In the genomic region with DNA sequence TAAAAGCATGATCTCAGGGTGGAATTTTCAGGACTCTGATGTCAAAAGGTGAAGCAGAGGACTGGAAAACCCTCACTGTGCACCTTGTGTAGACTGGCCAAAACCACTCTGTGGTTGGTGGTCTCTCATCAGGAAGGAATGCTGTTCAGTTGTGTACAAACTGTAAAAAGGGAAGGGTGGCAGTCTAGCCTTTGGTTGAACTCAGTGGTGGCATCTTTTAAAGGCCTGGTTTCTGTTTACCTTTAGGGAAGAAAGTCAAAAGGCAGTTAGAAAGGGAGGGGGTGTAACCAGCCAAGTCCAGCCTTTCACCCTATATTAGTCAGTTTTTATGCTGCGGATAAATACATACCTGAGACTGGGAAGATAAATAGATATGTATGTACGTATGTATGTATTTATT, we compare ENCODE assay signal across 22 cellular contexts.
"Had no signal": no experiment of that assay in that cellular context is flagged by ENCODE, and none has a peak within 500 bp of the region (broad histone marks: within the 10 kb centered on the region; RNA-seq: fewer than 3 reads in every experiment).

No MANE protein-coding gene starts in this region.

- ATAC-seq: activated CD4-positive, alpha-beta T cell treated with anti-CD3 and anti-CD28 coated beads for 36 hours; activated T-cell treated with anti-CD3 and anti-CD28 coated beads, Interleukin-2, amount 50 U/mL, for 72 hours; body of pancreas; left colon; naive thymus-derived CD4-positive, alpha-beta T cell; right cardiac atrium had no signal

- H3K27ac ChIP-seq: body of pancreas, cardiac muscle cell, coronary artery, dorsolateral prefrontal cortex, parathyroid adenoma, stomach, tibial artery had no signal

- DNase-seq: activated B cell treated with CpG ODN at 0.5 μM for 24 hours; activated CD4-positive, alpha-beta T cell treated with anti-CD3 and anti-CD28 coated beads for 36 hours; activated naive CD4-positive, alpha-beta T cell treated with Interleukin-2 at 50 U/mL for 16 hours; activated T-cell treated with anti-CD3 and anti-CD28 coated beads for 4 hours; activated T-cell treated with anti-CD3 and anti-CD28 coated beads, Interleukin-2, amount 50 U/mL, for 72 hours; anterior cingulate cortex; body of pancreas; dorsolateral prefrontal cortex; effector memory CD4-positive, alpha-beta T cell; hippocampal formation; left colon; naive thymus-derived CD4-positive, alpha-beta T cell; nucleus accumbens; right cardiac atrium; stimulated activated CD4-positive, alpha-beta T cell treated with anti-CD3 and anti-CD28 coated beads, Interleukin-15, amount 100 ng/mL, for 24 hours; stimulated activated CD4-positive, alpha-beta T cell treated with anti-CD3 and anti-CD28 coated beads, Interleukin-2, amount 100 ng/mL, for 24 hours; stimulated activated naive B cell treated with anti-CD40 and anti-IgM and Interleukin-4, amounts not matched to agents 10 μg/mL and 1 μg/mL and 100 μg/mL, for 72 hours; stomach; tibial artery had no signal
